ENCODE assay signal across 8 cellular contexts in the genomic region with DNA sequence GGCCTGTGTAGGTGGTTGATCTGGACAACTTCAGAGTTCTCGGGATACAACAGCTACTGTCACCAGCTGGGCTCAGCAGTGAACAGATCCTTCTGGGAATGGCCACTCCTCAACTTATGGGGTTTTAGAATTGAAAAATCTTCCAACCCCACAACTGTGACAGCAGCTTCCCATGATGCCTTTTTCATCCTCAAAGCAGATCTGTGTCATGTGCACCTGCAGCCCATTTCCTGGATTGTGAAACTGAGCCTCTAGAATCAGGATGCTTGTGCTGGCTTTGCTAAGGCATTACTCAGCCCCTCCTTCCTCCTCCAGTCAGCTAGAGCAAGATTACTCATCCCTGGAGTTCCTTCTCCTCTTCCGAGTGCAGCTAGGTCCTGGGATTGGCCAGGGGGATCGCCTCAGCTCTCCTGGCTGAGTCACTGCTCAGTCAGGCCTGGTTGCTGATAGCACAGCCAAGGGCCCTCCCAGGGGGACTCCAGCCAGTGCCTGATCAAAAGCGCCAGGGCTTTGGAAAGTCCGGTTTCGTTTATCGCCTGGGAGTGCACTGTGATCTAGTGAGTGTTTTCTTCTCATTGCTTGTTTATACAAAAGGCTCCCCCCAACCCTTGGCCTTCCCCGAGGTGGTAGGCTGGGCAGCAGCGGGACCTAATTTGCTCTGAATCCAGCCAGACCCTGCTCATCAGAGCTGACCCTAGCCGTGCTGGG. TPM values are rescaled to one million over a fixed set of nuclear protein-coding genes. Genes with fewer than 3 reads are reported as not detected.
DNase-seq lines count a peak whose midpoint lies in the region; ATAC-seq, FAIRE-seq and TF ChIP-seq lines count a peak whose summit lies in the region.

No MANE protein-coding gene starts in this region.

- dilution Hi-C loops in mammary epithelial cell (cut with HindIII; ENCODE audit: low sequenced_read_pairs), result no loop called here

- intact Hi-C loops in mammary epithelial cell (cut with micrococcal nuclease) (loop anchor here (1.0 to 2.0 kb wide), 3 partner anchors 33 to 51 kb away; no protein-coding TSS in a partner anchor), spleen (cut with DNase I; ENCODE audit: low total_unique reads) (loop anchor here (5.0 kb wide), 1 partner anchor 33 kb away; no protein-coding TSS in a partner anchor)

- peak overlapping the region; percentile 81 for H3K4me2 ChIP-seq in mammary epithelial cell (ENCODE audit: insufficient read depth, low read depth, low read length)

- peak overlapping the region; percentile 82 for H2AFZ ChIP-seq in mammary epithelial cell (ENCODE audit: low read depth, low read length)

- H4K20me1 ChIP-seq in mammary epithelial cell (ENCODE audit: insufficient read depth, low read length), result no peaks in the 10 kb centered on the region

- H3K27me3 ChIP-seq in WERI-Rb-1 (ENCODE audit: insufficient read depth, low read depth, severe bottlenecking) (no peaks in the 10 kb centered on the region), mammary epithelial cell (ENCODE audit: insufficient read depth, low read length) (no peaks in the 10 kb centered on the region), spleen (replicated peaks in 1 of 7) (no peaks in the 10 kb centered on the region)

- TF ChIP-seq POLR2A in spleen (IDR thresholded peaks at IDR 0.05), result no peak

- H3K79me2 ChIP-seq in mammary epithelial cell (ENCODE audit: insufficient read depth, low read length), result peaks cover 25% of the 10 kb centered on the region

- H3K9me3 ChIP-seq in WERI-Rb-1 (ENCODE audit: severe bottlenecking) (no peaks in the 10 kb centered on the region), mammary epithelial cell (replicated peaks; ENCODE audit: insufficient read depth, low read length) (no peaks in the 10 kb centered on the region), spleen (no peaks in the 10 kb centered on the region)

- FAIRE-seq in islet of Langerhans (lab: Jason Lieb, UNC), result peak; percentile 93

- peak overlapping the region; percentile 90 for H3K27ac ChIP-seq in WERI-Rb-1
- peak overlapping the region; percentile 75 for H3K27ac ChIP-seq in mammary epithelial cell (ENCODE audit: insufficient read depth, low read depth, low read length)
- H3K27ac ChIP-seq in spleen, result peak overlapping the region in 7 of 8 donors; percentile 40 to 76 (median 57)

- 4% methylated on average over 9 of the region's 10 CpGs for WGBS in mammary epithelial cell (ENCODE audit: low coverage, missing lambda C conversion rate)
- WGBS in spleen, 5 donors, result 30 to 54% (median 38%) methylated on average over 9 to 10 of the region's 10 CpGs

- ATAC-seq in GM19025 (IDR thresholded peaks at IDR 0.05; ENCODE audit: low read depth, unreplicated experiment) (peak; percentile 38), HG03196 (IDR thresholded peaks at IDR 0.05; ENCODE audit: unreplicated experiment) (peak; percentile 58)

- H3K4me3 ChIP-seq in WERI-Rb-1 (ENCODE audit: low read depth, low read length) (peak overlapping the region; percentile 35), mammary epithelial cell (replicated peaks in 1 of 3; ENCODE audit: insufficient read depth in 1 of 3, low read depth in 2 of 3, low read length in 3 of 3) (peak overlapping the region; percentile 6 to 24 (median 12)), spleen (peak overlapping the region in 3 of 8 donors; percentile 5 to 54 (median 9))

- in situ Hi-C loops in mammary epithelial cell (cut with MboI; ENCODE audit: low sequenced_read_pairs in 2 of 2), result no loop called here

- BruUV-seq in mammary epithelial cell (replicated peaks; lab: Mats Ljungman, UMichigan), result no TSS peak

- DNase-seq in AG09319 (ENCODE audit: extremely low read depth, low read depth), result peak; percentile 98
- peak; percentile 88 for DNase-seq in NCI-H2227 treated with DMSO at 0.1 percent for 48 hours (lab: John Stamatoyannopoulos, UW)
- DNase-seq in WERI-Rb-1, result peak; percentile 98
- DNase-seq in mammary epithelial cell, result peak; percentile 100
- DNase-seq in spleen, result peak; percentile 92

- CTCF ChIA-PET in mammary epithelial cell (lab: Charles Lee; ENCODE audit: low non-redundant PET), result interaction anchor here (0.6 kb wide), 1 partner anchor 611 kb away, joined by 7 read pairs; a partner anchor contains a TSS

- H3K36me3 ChIP-seq in WERI-Rb-1 (peaks cover 3% of the 10 kb centered on the region; the same call in 1 of the 2 replicates), mammary epithelial cell (ENCODE audit: insufficient read depth, low read length) (no peaks in the 10 kb centered on the region), spleen (no peaks in the 10 kb centered on the region)

- H3K4me1 ChIP-seq in mammary epithelial cell (ENCODE audit: insufficient read depth, low read length) (peaks cover 56% of the 10 kb centered on the region), spleen (peaks cover 23 to 60% (median 57%) of the 10 kb centered on the region in 6 donors)

- H3K9ac ChIP-seq in mammary epithelial cell (ENCODE audit: insufficient read depth, low read length), result peak overlapping the region; percentile 67

- TF ChIP-seq CTCF in AG09319 (IDR thresholded peaks at IDR 0.05; ENCODE audit: low read depth, low read length) (no peak), WERI-Rb-1 (IDR thresholded peaks at IDR 0.05; ENCODE audit: low read depth, low read length) (no peak), mammary epithelial cell (conservative IDR thresholded peaks at IDR 0.05 in 1 of 2, IDR thresholded peaks at IDR 0.05 in 1 of 2; ENCODE audit: extremely low read depth in 1 of 2, insufficient read depth in 1 of 2, low read depth in 1 of 2, low read length in 2 of 2) (no peak), spleen (IDR thresholded peaks at IDR 0.05 in 8 of 11, conservative IDR thresholded peaks at IDR 0.05 in 3 of 11) (no peak)

RNA-seq across cellular contexts. Expression of a gene that starts 2.4 kb away (rescaled TPM):
- total RNA-seq in mammary epithelial cell, result 10 to 100 TPM; 28.3 to 54.8 TPM
- 58.5 TPM for polyA plus RNA-seq in mammary epithelial cell
- 66.3 TPM for polyA minus RNA-seq in mammary epithelial cell
- total RNA-seq in spleen, result 10 to 100 TPM; 27.3 to 55.7 (median 47.6) TPM
- 10 to 100 TPM; 12.3 to 16.1 (median 15.4) TPM for polyA plus RNA-seq in spleen
